In the genomic region with DNA sequence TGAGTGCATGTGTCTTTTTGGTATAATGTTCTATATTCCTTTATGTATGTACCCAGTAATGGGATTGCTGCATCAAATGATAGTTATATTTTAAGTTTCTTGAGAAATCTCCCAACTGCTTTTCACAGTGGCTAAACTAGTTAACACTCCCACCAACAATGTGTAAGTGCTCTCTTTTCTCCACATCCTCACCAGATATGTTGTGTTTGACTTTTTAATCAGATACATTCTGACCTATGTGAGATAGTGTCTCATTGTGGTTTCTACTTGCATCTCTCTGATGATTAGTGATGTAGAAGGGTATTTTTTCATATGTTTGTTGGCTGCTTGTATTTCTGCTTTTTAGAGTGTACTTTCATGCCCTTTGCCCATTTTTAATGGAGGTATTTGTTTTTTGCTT, we compare ENCODE assay signal across 33 cellular contexts.
"Had no signal": no experiment of that assay in that cellular context is flagged by ENCODE, and none has a peak within 500 bp of the region (broad histone marks: within the 10 kb centered on the region; RNA-seq: fewer than 3 reads in every experiment).

No MANE protein-coding gene starts in this region.

- H3K27me3 ChIP-seq: adrenal gland, ascending aorta, body of pancreas, brain microvascular endothelial cell, breast epithelium, cardiac muscle cell had no signal

- H3K36me3 ChIP-seq: adrenal gland, ascending aorta, brain microvascular endothelial cell, breast epithelium, cardiac muscle cell had no signal

- H3K9me3 ChIP-seq: adrenal gland, ascending aorta, body of pancreas had no signal

- H3K27ac ChIP-seq: adrenal gland, ascending aorta, body of pancreas, brain microvascular endothelial cell, breast epithelium, cardiac muscle cell had no signal

- FAIRE-seq: astrocyte, bronchial epithelial cell had no signal

- H3K4me1 ChIP-seq: adrenal gland, ascending aorta, body of pancreas, breast epithelium had no signal

- ATAC-seq: activated naive CD4-positive, alpha-beta T cell treated with anti-CD3 and anti-CD28 coated beads, Interleukin-2, amount 50 U/mL, for 72 hours; activated naive CD8-positive, alpha-beta T cell treated with anti-CD3 and anti-CD28 coated beads, Interleukin-2, amount 50 U/mL, for 24 hours; activated T-cell treated with anti-CD3 and anti-CD28 coated beads, Interleukin-2, amount 50 U/mL, for 4 hours; activated T-cell treated with anti-CD3 and anti-CD28 coated beads, Interleukin-2, amount 50 U/mL, for 72 hours; activated T-helper 17 cell treated with anti-CD3 and anti-CD28 coated beads, Interleukin-2, amount 50 U/mL, for 72 hours; body of pancreas had no signal

- H3K4me3 ChIP-seq: adrenal gland, ascending aorta, body of pancreas, breast epithelium, cardiac muscle cell had no signal

- DNase-seq: activated effector memory CD4-positive, alpha-beta T cell treated with anti-CD3 and anti-CD28 coated beads, Interleukin-2, amount 50 U/mL, for 16 hours; activated effector memory CD4-positive, alpha-beta T cell treated with Interleukin-2 at 50 U/mL for 16 hours; activated gamma-delta T cell; activated gamma-delta T cell treated with Interleukin-2 at 50 U/mL for 16 hours; activated naive CD4-positive, alpha-beta T cell; activated naive CD4-positive, alpha-beta T cell treated with anti-CD3 and anti-CD28 coated beads for 36 hours; activated naive CD4-positive, alpha-beta T cell treated with anti-CD3 and anti-CD28 coated beads, Interleukin-2, amount 10 ng/mL, durations not matched to agents 7 days and 5 days; activated naive CD4-positive, alpha-beta T cell treated with anti-CD3 and anti-CD28 coated beads, Interleukin-2, amount 50 U/mL, for 16 hours; activated naive CD4-positive, alpha-beta T cell treated with Interleukin-2 at 50 U/mL for 16 hours; activated naive CD8-positive, alpha-beta T cell treated with anti-CD3 and anti-CD28 coated beads for 36 hours; activated naive CD8-positive, alpha-beta T cell treated with anti-CD3 and anti-CD28 coated beads, Interleukin-2, amount 10 ng/mL, durations not matched to agents 7 days and 5 days; activated naive CD8-positive, alpha-beta T cell treated with anti-CD3 and anti-CD28 coated beads, Interleukin-2, amount 50 U/mL, for 24 hours; activated T-cell treated with anti-CD3 and anti-CD28 coated beads, Interleukin-2, amount 50 U/mL, for 24 hours; activated T-cell treated with anti-CD3 and anti-CD28 coated beads, Interleukin-2, amount 50 U/mL, for 4 hours; activated T-cell treated with anti-CD3 and anti-CD28 coated beads, Interleukin-2, amount 50 U/mL, for 48 hours; activated T-cell treated with anti-CD3 and anti-CD28 coated beads, Interleukin-2, amount 50 U/mL, for 72 hours; adrenal gland; amniotic stem cell; amygdala; anterior cingulate cortex; aorta; body of pancreas; brain microvascular endothelial cell; caudate nucleus; central memory CD4-positive, alpha-beta T cell; cerebellar nuclear complex had no signal
